Comparison of ENCODE assay signal across 24 cellular contexts in the genomic region with DNA sequence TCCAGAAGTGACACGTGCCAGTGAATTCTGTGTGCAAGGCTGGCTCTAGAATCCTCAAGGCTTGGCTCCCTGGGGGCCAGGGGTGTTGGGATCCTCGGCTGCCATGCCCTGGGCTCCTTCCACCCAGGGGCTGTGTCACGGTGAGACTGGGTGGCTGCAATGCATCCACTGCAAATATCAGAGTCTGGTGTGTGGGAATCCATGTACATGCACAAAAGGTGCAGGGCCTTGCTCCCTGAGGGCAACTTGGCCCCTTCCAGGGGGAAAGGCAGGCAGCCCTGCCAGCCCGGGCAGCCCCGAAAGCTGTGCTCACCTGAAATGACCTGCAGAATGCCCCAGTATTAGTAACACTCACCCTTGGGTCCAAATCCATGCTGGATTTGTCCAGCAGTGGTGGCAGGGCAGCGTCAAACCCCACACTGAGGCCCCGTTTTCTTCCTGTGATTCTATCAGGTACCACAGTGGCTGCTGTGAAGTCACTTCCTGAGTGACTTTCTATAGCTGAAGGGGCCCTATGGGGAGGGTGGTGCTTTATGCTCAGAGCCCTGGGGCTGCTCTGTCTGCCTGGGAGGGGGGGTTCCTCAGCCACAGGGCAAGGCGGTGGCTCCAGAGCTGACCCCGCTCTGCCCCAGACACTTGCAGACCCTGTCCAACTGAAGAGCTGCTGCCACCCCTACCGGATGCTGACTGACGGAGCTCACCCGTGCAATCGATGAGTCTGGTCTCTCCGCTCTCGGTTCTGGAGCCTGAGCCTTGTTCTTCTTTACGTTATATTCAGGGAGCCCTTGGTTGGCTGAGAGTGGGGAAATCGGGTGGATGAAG.
"Had no signal": no experiment of that assay in that cellular context is flagged by ENCODE, and none has a peak within 500 bp of the region (broad histone marks: within the 10 kb centered on the region; RNA-seq: fewer than 3 reads in every experiment).

No MANE protein-coding gene starts in this region.

- H3K36me3 Mint-ChIP-seq: activated naive CD8-positive, alpha-beta T cell had no signal

- H3K27ac Mint-ChIP-seq: activated naive CD4-positive, alpha-beta T cell treated with anti-CD3 and anti-CD28 coated beads for 36 hours; activated naive CD8-positive, alpha-beta T cell; activated T-helper 17 cell treated with anti-CD3 and anti-CD28 coated beads, Interleukin-2, amount 50 U/mL, for 72 hours; T-helper 1 cell treated with Interleukin-12 subunit alpha and Interleukin-12 subunit beta and Interleukin-4 antibody, amounts not matched to agents 30 μg/mL and 1 μg/mL, for 36 hours had no signal

- H3K9me3 ChIP-seq: MG63 had no signal

- H3K9me3 Mint-ChIP-seq: activated naive CD4-positive, alpha-beta T cell treated with anti-CD3 and anti-CD28 coated beads for 36 hours; activated T-helper 17 cell treated with anti-CD3 and anti-CD28 coated beads, Interleukin-2, amount 50 U/mL, for 72 hours; T-helper 1 cell treated with Interleukin-12 subunit alpha and Interleukin-12 subunit beta and Interleukin-4 antibody, amounts not matched to agents 30 μg/mL and 1 μg/mL, for 36 hours had no signal

- ATAC-seq: activated CD4-positive, CD25-positive, alpha-beta regulatory T cell treated with anti-CD3 and anti-CD28 coated beads, Interleukin-2, amount 50 U/mL, for 24 hours; activated T-helper 17 cell treated with anti-CD3 and anti-CD28 coated beads, Interleukin-2, amount 50 U/mL, for 72 hours; PC-3 had no signal

- H3K4me3 Mint-ChIP-seq: activated naive CD4-positive, alpha-beta T cell treated with anti-CD3 and anti-CD28 coated beads for 36 hours; activated naive CD8-positive, alpha-beta T cell; activated T-helper 17 cell treated with anti-CD3 and anti-CD28 coated beads, Interleukin-2, amount 50 U/mL, for 72 hours; T-helper 1 cell treated with Interleukin-12 subunit alpha and Interleukin-12 subunit beta and Interleukin-4 antibody, amounts not matched to agents 30 μg/mL and 1 μg/mL, for 36 hours had no signal

- DNase-seq: activated CD4-positive, alpha-beta T cell treated with anti-CD3 and anti-CD28 coated beads for 4 hours; activated gamma-delta T cell; activated naive CD4-positive, alpha-beta T cell treated with anti-CD3 and anti-CD28 coated beads for 36 hours; activated T-cell treated with anti-CD3 and anti-CD28 coated beads for 4 hours; activated T-cell treated with anti-CD3 and anti-CD28 coated beads, Interleukin-2, amount 50 U/mL, for 48 hours; caudate nucleus; MG63; MV-4-11; NCI-H1092 treated with DMSO at 0.1 percent for 48 hours; NCI-H1417 treated with DMSO at 0.1 percent for 48 hours; NCI-H1694; NCI-H2029; NCI-H2107; NCI-H2171 treated with DMSO at 0.1 percent for 48 hours; NCI-H345; NCI-H510A; NCI-H526 treated with DMSO at 0.1 percent for 48 hours; NCI-H82; PC-3; SHP77 had no signal

- H3K36me3 ChIP-seq: MG63 had no signal

- H3K4me1 Mint-ChIP-seq: activated T-helper 17 cell treated with anti-CD3 and anti-CD28 coated beads, Interleukin-2, amount 50 U/mL, for 72 hours had no signal

- H3K4me3 ChIP-seq: MG63 had no signal
